32 cellular contexts compared by ENCODE assay signal in the genomic region with DNA sequence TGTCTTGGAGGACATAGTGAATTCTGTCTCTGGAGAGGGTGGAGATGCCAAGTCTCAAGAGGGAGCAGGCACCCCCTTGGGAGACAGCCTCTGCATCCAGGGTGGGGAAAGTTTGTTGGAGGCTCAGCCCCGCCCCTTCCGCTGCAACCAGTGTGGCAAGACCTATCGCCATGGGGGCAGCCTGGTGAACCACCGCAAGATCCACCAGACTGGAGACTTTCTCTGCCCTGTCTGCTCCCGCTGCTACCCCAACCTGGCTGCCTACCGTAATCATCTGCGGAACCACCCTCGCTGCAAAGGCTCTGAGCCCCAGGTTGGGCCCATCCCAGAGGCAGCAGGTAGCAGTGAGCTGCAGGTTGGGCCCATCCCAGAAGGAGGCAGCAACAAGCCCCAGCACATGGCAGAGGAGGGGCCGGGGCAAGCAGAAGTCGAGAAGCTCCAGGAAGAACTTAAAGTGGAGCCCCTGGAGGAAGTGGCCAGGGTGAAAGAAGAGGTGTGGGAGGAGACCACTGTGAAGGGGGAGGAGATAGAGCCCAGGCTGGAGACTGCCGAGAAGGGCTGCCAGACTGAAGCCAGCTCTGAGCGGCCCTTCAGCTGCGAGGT. TPM values are rescaled to one million over a fixed set of nuclear protein-coding genes. Genes with fewer than 3 reads are reported as not detected.
A peak's percentile ranks its signal among the peaks of the same experiment; 100 is the strongest.
DNase-seq lines count a peak whose midpoint lies in the region; FAIRE-seq and TF ChIP-seq lines count a peak whose summit lies in the region.
"Had no signal": no experiment of that assay in that cellular context is flagged by ENCODE, and none has a peak within 500 bp of the region (broad histone marks: within the 10 kb centered on the region; RNA-seq: fewer than 3 reads in every experiment).

No MANE protein-coding gene starts in this region.

- H3K27ac ChIP-seq in brain microvascular endothelial cell (no peak overlapping the region), transverse colon (no peak overlapping the region)
- H3K27ac ChIP-seq: lower lobe of right lung, SJSA1, tibial artery had no signal

- 88% methylated on average over 13 of the region's 13 CpGs; no CpG with 5 or more reads in 1 of the 2 donors for WGBS in transverse colon (ENCODE audit: low coverage in 1 of 2), 2 donors

- peaks cover 3 to 5% (median 3%) of the 10 kb centered on the region in 3 donors for H3K27me3 Mint-ChIP-seq in immature natural killer cell (ENCODE audit: low read depth in 3 of 3)
- H3K27me3 Mint-ChIP-seq: activated B cell treated with CpG ODN at 0.5 μM for 24 hours; CD4-positive, alpha-beta memory T cell had no signal

- in situ Hi-C loops in brain microvascular endothelial cell (cut with HindIII; ENCODE audit: low pct_ligation_motif_present, low sequenced_read_pairs) = no loop called here
- in situ Hi-C loops in transverse colon (cut with MboI; ENCODE audit: low pct_ligation_motif_present in 1 of 4, low pct_unique_long_range_greater_than_20kb in 1 of 4, low sequenced_read_pairs in 3 of 4) = no loop called here

- intact Hi-C loops in transverse colon (cut with DNase I; ENCODE audit: low total_unique reads) = no loop called here

- H3K36me3 ChIP-seq in brain microvascular endothelial cell (replicated peaks) = peaks cover 28% of the 10 kb centered on the region
- H3K36me3 ChIP-seq in transverse colon = peaks cover 0 to 46% (median 16%) of the 10 kb centered on the region in 4 donors

- H3K4me1 ChIP-seq in transverse colon = peaks cover 6 to 11% (median 10%) of the 10 kb centered on the region in 4 donors

- H3K27me3 ChIP-seq in brain microvascular endothelial cell (replicated peaks) (no peaks in the 10 kb centered on the region), transverse colon (no peaks in the 10 kb centered on the region)
- H3K27me3 ChIP-seq: SJSA1, tibial artery had no signal

- TF ChIP-seq CTCF in brain microvascular endothelial cell (IDR thresholded peaks at IDR 0.05; ENCODE audit: low read depth, low read length, missing control alignments) = no peak
- no peak for TF ChIP-seq CTCF in transverse colon (IDR thresholded peaks at IDR 0.05)

- peaks cover 0 to 10% (median 4%) of the 10 kb centered on the region in 3 donors for H3K36me3 Mint-ChIP-seq in immature natural killer cell

- TF ChIP-seq POLR2A in GM12892 (IDR thresholded peaks at IDR 0.05; ENCODE audit: low read depth, low read length) = no peak
- TF ChIP-seq POLR2A in transverse colon (IDR thresholded peaks at IDR 0.05) = no peak

- peak overlapping the region in 3 of 6 donors; percentile 34 to 73 (median 49) for H3K27ac Mint-ChIP-seq in immature natural killer cell
- H3K27ac Mint-ChIP-seq: activated B cell treated with CpG ODN at 0.5 μM for 24 hours; T-helper 1 cell treated with Interleukin-12 subunit alpha and Interleukin-12 subunit beta and Interleukin-4 antibody, amounts not matched to agents 30 μg/mL and 1 μg/mL, for 36 hours had no signal

- DNase-seq in GM12892 (ENCODE audit: insufficient read length) = peak; percentile 9
- DNase-seq in NOMO-1 (lab: John Stamatoyannopoulos, UW; ENCODE audit: unreplicated experiment in 2 of 2) = peak; percentile 81
- peak; percentile 28 for DNase-seq in UCSD-AML1 (lab: John Stamatoyannopoulos, UW; ENCODE audit: unreplicated experiment)
- DNase-seq in immature natural killer cell = peak in 2 of 3 donors; percentile 21 to 33
- DNase-seq in SHP77 (lab: John Stamatoyannopoulos, UW) = no peak
- no peak for DNase-seq in stimulated activated CD4-positive, alpha-beta T cell treated with anti-CD3 and anti-CD28 coated beads, Interleukin-4, amount 100 ng/mL, for 24 hours
- DNase-seq in brain microvascular endothelial cell = no peak
- no peak for DNase-seq in transverse colon
- DNase-seq: activated B cell treated with CpG ODN at 0.5 μM for 24 hours; activated CD4-positive, alpha-beta T cell treated with anti-CD3 and anti-CD28 coated beads, Interleukin-2, amount 50 U/mL, for 48 hours; activated gamma-delta T cell treated with Interleukin-2 at 50 U/mL for 16 hours; activated T-cell treated with anti-CD3 and anti-CD28 coated beads for 4 hours; anterior cingulate cortex; caudate nucleus; CD4-positive, alpha-beta memory T cell; DMS53; foreskin melanocyte; hippocampal formation; KBM-7; lower lobe of right lung; mucosa of descending colon; NCI-H1048; NCI-H187; NCI-H69; PC-3; small intestine; stimulated activated naive CD4-positive, alpha-beta T cell treated with Interleukin-2 at 50 U/mL for 16 hours; tibial artery had no signal

- peaks cover 36 to 41% of the 10 kb centered on the region in 2 donors for H3K4me1 Mint-ChIP-seq in immature natural killer cell

- H3K9me3 ChIP-seq in transverse colon = no peaks in the 10 kb centered on the region
- H3K9me3 ChIP-seq: lower lobe of right lung, mucosa of descending colon, SJSA1, tibial artery had no signal

- no peak for TF ChIP-seq EP300 in transverse colon (IDR thresholded peaks at IDR 0.05; ENCODE audit: low read depth)

- H3K4me3 ChIP-seq in brain microvascular endothelial cell (ENCODE audit: low read depth, low read length) = no peak overlapping the region
- H3K4me3 ChIP-seq in transverse colon = no peak overlapping the region
- H3K4me3 ChIP-seq: lower lobe of right lung, mucosa of descending colon, SJSA1, tibial artery had no signal

- no peak for FAIRE-seq in GM12892 (lab: Jason Lieb, UNC)
- FAIRE-seq: islet of Langerhans, small intestine had no signal

- H3K4me3 Mint-ChIP-seq in immature natural killer cell = peak overlapping the region in 2 of 5 donors; percentile 33 to 51
- H3K4me3 Mint-ChIP-seq: activated B cell treated with CpG ODN at 0.5 μM for 24 hours; CD4-positive, alpha-beta memory T cell; T-helper 1 cell treated with Interleukin-12 subunit alpha and Interleukin-12 subunit beta and Interleukin-4 antibody, amounts not matched to agents 30 μg/mL and 1 μg/mL, for 36 hours had no signal

- no peaks in the 10 kb centered on the region for H3K9me3 Mint-ChIP-seq in immature natural killer cell
- H3K9me3 Mint-ChIP-seq: activated B cell treated with CpG ODN at 0.5 μM for 24 hours; neural crest cell; T-helper 1 cell treated with Interleukin-12 subunit alpha and Interleukin-12 subunit beta and Interleukin-4 antibody, amounts not matched to agents 30 μg/mL and 1 μg/mL, for 36 hours had no signal

RNA-seq across cellular contexts. Expression of a gene that starts 5.2 kb away (rescaled TPM):
- 5.3 TPM for polyA plus RNA-seq in GM12892 (2012; ENCODE audit: missing spikeins)
- polyA plus RNA-seq in immature natural killer cell = 10 to 100 TPM in 1 of 3 donors, 1 to 10 TPM in 1, under 1 TPM in 1; 0.93 to 11.5 (median 2.5) TPM
- 10 to 100 TPM; 12.0 to 26.7 (median 23.5) TPM for total RNA-seq in transverse colon

RNA-seq across cellular contexts. Expression of a gene that starts 5.4 kb away (rescaled TPM):
- polyA plus RNA-seq in GM12892 (2012; ENCODE audit: missing spikeins) = 3.2 TPM
- 10 to 100 TPM in 2 of 3 donors, 1 to 10 TPM in 1; 6.8 to 17.2 (median 10.1) TPM for polyA plus RNA-seq in immature natural killer cell
- 10 to 100 TPM in 2 of 4 donors, 1 to 10 TPM in 2; 7.9 to 17.9 (median 10.2) TPM for total RNA-seq in transverse colon

RNA-seq across cellular contexts. Expression of a gene that starts 9.3 kb away (rescaled TPM):
- polyA plus RNA-seq in GM12892 (2012; ENCODE audit: missing spikeins) = 2.1 TPM
- polyA plus RNA-seq in immature natural killer cell = 1 to 10 TPM in 1 of 3 donors, under 1 TPM in 2; 0.27 to 1.4 (median 0.63) TPM
- total RNA-seq in transverse colon = 1 to 10 TPM; 1.1 to 5.2 (median 3.1) TPM

RNA-seq across cellular contexts. Expression of a gene that starts 15.2 kb away (rescaled TPM):
- polyA plus RNA-seq in GM12892 (2012; ENCODE audit: missing spikeins) = 78.4 TPM
- polyA plus RNA-seq in immature natural killer cell = 100 to 1,000 TPM; 114 to 164 (median 116) TPM
- 10 to 100 TPM; 29.5 to 89.0 (median 72.0) TPM for total RNA-seq in transverse colon

RNA-seq across cellular contexts. Expression of a gene that starts 28.7 kb away (rescaled TPM):
- 21.5 TPM for polyA plus RNA-seq in GM12892 (2012; ENCODE audit: missing spikeins)
- polyA plus RNA-seq in immature natural killer cell = 10 to 100 TPM; 21.4 to 50.3 (median 30.1) TPM
- total RNA-seq in transverse colon = 10 to 100 TPM; 46.8 to 56.5 (median 51.3) TPM

Comparison
In these comparisons a context has a peak if more than half of its experiments do, and no peak if none do; other contexts are left out.
1. DNase-seq: peak in GM12892 (single experiment), NOMO-1 (2 of 2), UCSD-AML1 (single experiment) and immature natural killer cell (2 of 3); none in SHP77 (0 of 2), stimulated activated CD4-positive, alpha-beta T cell treated with anti-CD3 and anti-CD28 coated beads, Interleukin-4, amount 100 ng/mL, for 24 hours (single experiment), brain microvascular endothelial cell (single experiment) and transverse colon (single experiment).